Comparison of ENCODE assay signal across 11 cellular contexts in the genomic region with DNA sequence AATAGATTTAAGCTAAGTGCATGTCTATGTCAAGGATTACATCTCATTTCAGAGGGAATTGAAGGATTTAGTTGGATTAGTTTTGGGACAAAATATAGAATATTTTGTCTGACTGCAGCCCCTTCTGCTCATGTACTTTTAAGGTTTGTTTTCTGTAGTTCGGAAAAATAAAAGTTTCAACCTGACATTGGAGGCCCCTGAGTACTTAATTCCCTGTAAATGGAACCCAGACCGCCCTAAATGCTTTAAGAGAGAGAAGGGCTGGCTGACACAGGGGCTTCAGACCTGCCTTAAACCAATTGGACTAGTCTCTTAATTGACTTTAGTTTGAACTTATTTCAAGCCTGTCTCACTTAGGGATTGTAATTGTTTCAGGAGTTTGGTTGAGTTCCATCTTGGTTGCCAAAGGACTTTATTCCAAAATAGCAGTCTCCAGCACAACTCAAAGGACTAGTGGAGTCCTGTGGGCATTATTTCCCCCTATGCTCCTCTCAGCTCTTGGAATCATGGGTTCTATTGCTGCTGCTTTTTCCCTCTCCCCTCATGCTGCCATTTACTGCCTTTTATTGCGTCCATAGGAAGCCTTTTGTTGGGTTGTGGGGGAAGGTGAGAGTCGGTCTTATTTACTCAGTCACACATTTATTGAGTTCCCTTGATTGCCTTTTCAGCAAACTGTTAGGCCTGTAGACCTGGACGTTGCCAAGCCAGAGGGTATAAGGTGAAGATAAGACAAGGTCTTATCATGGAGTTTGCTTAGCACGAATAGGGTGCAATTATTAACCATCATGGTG. TPM values are rescaled to one million over a fixed set of nuclear protein-coding genes. Genes with fewer than 3 reads are reported as not detected.
A peak's percentile ranks its signal among the peaks of the same experiment; 100 is the strongest.
DNase-seq lines count a peak whose midpoint lies in the region; TF ChIP-seq lines count a peak whose summit lies in the region.
"Had no signal": no experiment of that assay in that cellular context is flagged by ENCODE, and none has a peak within 500 bp of the region (broad histone marks: within the 10 kb centered on the region; RNA-seq: fewer than 3 reads in every experiment).

No MANE protein-coding gene starts in this region.

- H3K36me3 Mint-ChIP-seq in activated naive CD4-positive, alpha-beta T cell treated with anti-CD3 and anti-CD28 coated beads, Interleukin-2, amount 10 ng/mL, durations not matched to agents 7 days and 5 days, result peaks cover 40% of the 10 kb centered on the region

- H3K27me3 ChIP-seq in esophagus muscularis mucosa (no peaks in the 10 kb centered on the region), stomach smooth muscle (ENCODE audit: control insufficient read depth in 1 of 2, insufficient read depth in 2 of 2, low read length in 2 of 2) (no peaks in the 10 kb centered on the region)

- no peak for TF ChIP-seq POLR2A in esophagus muscularis mucosa (IDR thresholded peaks at IDR 0.05; ENCODE audit: low read depth)

- H3K4me1 ChIP-seq in esophagus muscularis mucosa (peaks cover 14 to 58% (median 40%) of the 10 kb centered on the region in 4 donors), stomach smooth muscle (ENCODE audit: control insufficient read depth, insufficient read depth, low read length) (peaks cover 12% of the 10 kb centered on the region)

- H3K27ac ChIP-seq in esophagus muscularis mucosa (replicated peaks in 1 of 4) (peak overlapping the region in 3 of 4 donors; percentile 42 to 66 (median 59)), stomach smooth muscle (ENCODE audit: low read length) (peak overlapping the region; percentile 49)

- intact Hi-C loops in esophagus muscularis mucosa (cut with DNase I), result no loop called here
- intact Hi-C loops in posterior vena cava (cut with DNase I), result loop anchor here (5.0 to 10.0 kb wide), 3 partner anchors 46 to 98 kb away; no protein-coding TSS in a partner anchor

- peaks cover 33% of the 10 kb centered on the region for H3K4me1 Mint-ChIP-seq in activated naive CD4-positive, alpha-beta T cell treated with anti-CD3 and anti-CD28 coated beads, Interleukin-2, amount 10 ng/mL, durations not matched to agents 7 days and 5 days

- H3K27ac Mint-ChIP-seq in activated naive CD4-positive, alpha-beta T cell treated with anti-CD3 and anti-CD28 coated beads, Interleukin-2, amount 10 ng/mL, durations not matched to agents 7 days and 5 days, result peak overlapping the region; percentile 16

- TF ChIP-seq EP300 in esophagus muscularis mucosa (IDR thresholded peaks at IDR 0.05), result no peak

- H3K27me3 Mint-ChIP-seq in activated naive CD4-positive, alpha-beta T cell treated with anti-CD3 and anti-CD28 coated beads, Interleukin-2, amount 10 ng/mL, durations not matched to agents 7 days and 5 days, result peaks cover 19% of the 10 kb centered on the region

- CTCF ChIA-PET in activated naive CD4-positive, alpha-beta T cell treated with anti-CD3 and anti-CD28 coated beads, Interleukin-2, amount 10 ng/mL, durations not matched to agents 7 days and 5 days (lab: Charles Lee), result interaction anchor here (0.9 to 8.2 kb wide), 13 partner anchors 8 to 144 kb away, joined by 3 to 140 read pairs (median 22); partner anchors contain the start of genes HLA-DMA, HLA-DMB and TAP2

- H3K4me3 ChIP-seq in esophagus muscularis mucosa (no peak overlapping the region), stomach smooth muscle (ENCODE audit: low read length in 2 of 2) (no peak overlapping the region)

- WGBS in esophagus muscularis mucosa, result 65% methylated on average over 6 of the region's 6 CpGs

- H3K9ac ChIP-seq in stomach smooth muscle (ENCODE audit: low read length in 2 of 2), result peak overlapping the region in 1 of 2 donors; percentile 5

- H3K9me3 ChIP-seq in esophagus muscularis mucosa (no peaks in the 10 kb centered on the region), stomach smooth muscle (ENCODE audit: control insufficient read depth in 2 of 2, low read length in 2 of 2) (no peaks in the 10 kb centered on the region)

- H3K36me3 ChIP-seq in esophagus muscularis mucosa (peaks cover 34 to 45% (median 42%) of the 10 kb centered on the region in 4 donors), stomach smooth muscle (ENCODE audit: control insufficient read depth in 2 of 2, insufficient read depth in 2 of 2, low read length in 2 of 2) (peaks cover 33 to 37% of the 10 kb centered on the region in 2 donors)

- DNase-seq in activated naive CD4-positive, alpha-beta T cell treated with anti-CD3 and anti-CD28 coated beads, Interleukin-2, amount 10 ng/mL, durations not matched to agents 7 days and 5 days, result no peak
- no peak for DNase-seq in activated naive CD4-positive, alpha-beta T cell treated with anti-CD3 and anti-CD28 coated beads, Interleukin-2, amount 50 U/mL, for 16 hours
- peak; percentile 92 for DNase-seq in NCI-H82 treated with DMSO at 0.1 percent for 48 hours (lab: John Stamatoyannopoulos, UW; ENCODE audit: unreplicated experiment)
- no peak for DNase-seq in esophagus muscularis mucosa (ENCODE audit: extremely low spot score)
- no peak for DNase-seq in posterior vena cava (ENCODE audit: low spot score)
- no peak for DNase-seq in stimulated activated CD4-positive, alpha-beta T cell treated with anti-CD3 and anti-CD28 coated beads, Interleukin-12 subunit alpha, Interleukin-12 subunit beta, amount 100 ng/mL, for 4 hours
- no peak for DNase-seq in pons (ENCODE audit: low spot score)
- DNase-seq: activated T-cell treated with anti-CD3 and anti-CD28 coated beads, Interleukin-2, amount 50 U/mL, for 72 hours; KG1; SIG-M5 had no signal

- H3K4me3 Mint-ChIP-seq in activated naive CD4-positive, alpha-beta T cell treated with anti-CD3 and anti-CD28 coated beads, Interleukin-2, amount 10 ng/mL, durations not matched to agents 7 days and 5 days, result no peak overlapping the region

- no peaks in the 10 kb centered on the region for H3K9me3 Mint-ChIP-seq in activated naive CD4-positive, alpha-beta T cell treated with anti-CD3 and anti-CD28 coated beads, Interleukin-2, amount 10 ng/mL, durations not matched to agents 7 days and 5 days
- H3K9me3 Mint-ChIP-seq: activated T-cell treated with anti-CD3 and anti-CD28 coated beads, Interleukin-2, amount 50 U/mL, for 72 hours had no signal

- TF ChIP-seq CTCF in esophagus muscularis mucosa (IDR thresholded peaks at IDR 0.05), result no peak

RNA-seq across cellular contexts. Expression of gene BRD2, which starts 14.5 kb away (rescaled TPM):
- total RNA-seq in esophagus muscularis mucosa, result 100 to 1,000 TPM; 107 to 148 (median 118) TPM
- total RNA-seq in posterior vena cava, result 100 to 1,000 TPM; 125 to 129 TPM

RNA-seq across cellular contexts. Expression of gene HLA-DOA, which starts 26.5 kb away (rescaled TPM):
- total RNA-seq in esophagus muscularis mucosa (10 to 100 TPM in 2 of 4 donors, 1 to 10 TPM in 2; 3.8 to 11.5 (median 8.3) TPM), posterior vena cava (1 to 10 TPM; 3.1 to 3.5 TPM)

RNA-seq across cellular contexts. Expression of gene HLA-DMA, which starts 30.0 kb away (rescaled TPM):
- total RNA-seq in esophagus muscularis mucosa (10 to 100 TPM; 17.2 to 26.0 (median 21.6) TPM), posterior vena cava (10 to 100 TPM; 16.1 to 35.0 TPM)

RNA-seq across cellular contexts. Expression of gene HLA-DMB, which starts 42.1 kb away (rescaled TPM):
- 10 to 100 TPM in 2 of 4 donors, 1 to 10 TPM in 2; 8.0 to 17.2 (median 11.0) TPM for total RNA-seq in esophagus muscularis mucosa
- total RNA-seq in posterior vena cava, result 10 to 100 TPM in 1 of 2 donors, 1 to 10 TPM in 1; 8.0 to 19.2 TPM
